1 cellular context compared by ENCODE assay signal in the genomic region with DNA sequence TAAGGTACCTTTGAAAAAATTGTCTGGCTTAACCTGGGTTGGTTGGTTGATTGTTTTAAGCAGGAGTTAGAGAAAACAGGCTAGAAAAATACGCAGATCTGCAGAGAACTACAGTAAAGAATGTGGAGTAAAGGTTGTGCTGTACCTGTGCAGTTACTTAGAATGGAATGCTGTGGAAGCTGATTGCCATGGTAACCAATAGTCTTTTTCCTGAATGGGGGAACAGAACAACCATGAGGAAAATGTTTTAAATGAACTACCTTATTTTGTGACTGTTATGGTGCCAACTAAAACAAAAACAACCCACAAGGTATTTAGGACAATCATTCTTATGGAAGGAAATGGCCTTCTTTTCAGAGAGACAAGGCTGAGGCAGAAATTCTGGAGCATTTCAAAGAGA.
TF ChIP-seq lines count a peak whose summit lies in the region.

No MANE protein-coding gene starts in this region.

TF ChIP-seq in GM23338, 12 proteins besides CTCF, POLR2A, EP300 and RAD21:
- no peak for TF ChIP-seq STAT1 (IDR thresholded peaks at IDR 0.05; ENCODE audit: unreplicated experiment)
- TF ChIP-seq, protein P1, sequence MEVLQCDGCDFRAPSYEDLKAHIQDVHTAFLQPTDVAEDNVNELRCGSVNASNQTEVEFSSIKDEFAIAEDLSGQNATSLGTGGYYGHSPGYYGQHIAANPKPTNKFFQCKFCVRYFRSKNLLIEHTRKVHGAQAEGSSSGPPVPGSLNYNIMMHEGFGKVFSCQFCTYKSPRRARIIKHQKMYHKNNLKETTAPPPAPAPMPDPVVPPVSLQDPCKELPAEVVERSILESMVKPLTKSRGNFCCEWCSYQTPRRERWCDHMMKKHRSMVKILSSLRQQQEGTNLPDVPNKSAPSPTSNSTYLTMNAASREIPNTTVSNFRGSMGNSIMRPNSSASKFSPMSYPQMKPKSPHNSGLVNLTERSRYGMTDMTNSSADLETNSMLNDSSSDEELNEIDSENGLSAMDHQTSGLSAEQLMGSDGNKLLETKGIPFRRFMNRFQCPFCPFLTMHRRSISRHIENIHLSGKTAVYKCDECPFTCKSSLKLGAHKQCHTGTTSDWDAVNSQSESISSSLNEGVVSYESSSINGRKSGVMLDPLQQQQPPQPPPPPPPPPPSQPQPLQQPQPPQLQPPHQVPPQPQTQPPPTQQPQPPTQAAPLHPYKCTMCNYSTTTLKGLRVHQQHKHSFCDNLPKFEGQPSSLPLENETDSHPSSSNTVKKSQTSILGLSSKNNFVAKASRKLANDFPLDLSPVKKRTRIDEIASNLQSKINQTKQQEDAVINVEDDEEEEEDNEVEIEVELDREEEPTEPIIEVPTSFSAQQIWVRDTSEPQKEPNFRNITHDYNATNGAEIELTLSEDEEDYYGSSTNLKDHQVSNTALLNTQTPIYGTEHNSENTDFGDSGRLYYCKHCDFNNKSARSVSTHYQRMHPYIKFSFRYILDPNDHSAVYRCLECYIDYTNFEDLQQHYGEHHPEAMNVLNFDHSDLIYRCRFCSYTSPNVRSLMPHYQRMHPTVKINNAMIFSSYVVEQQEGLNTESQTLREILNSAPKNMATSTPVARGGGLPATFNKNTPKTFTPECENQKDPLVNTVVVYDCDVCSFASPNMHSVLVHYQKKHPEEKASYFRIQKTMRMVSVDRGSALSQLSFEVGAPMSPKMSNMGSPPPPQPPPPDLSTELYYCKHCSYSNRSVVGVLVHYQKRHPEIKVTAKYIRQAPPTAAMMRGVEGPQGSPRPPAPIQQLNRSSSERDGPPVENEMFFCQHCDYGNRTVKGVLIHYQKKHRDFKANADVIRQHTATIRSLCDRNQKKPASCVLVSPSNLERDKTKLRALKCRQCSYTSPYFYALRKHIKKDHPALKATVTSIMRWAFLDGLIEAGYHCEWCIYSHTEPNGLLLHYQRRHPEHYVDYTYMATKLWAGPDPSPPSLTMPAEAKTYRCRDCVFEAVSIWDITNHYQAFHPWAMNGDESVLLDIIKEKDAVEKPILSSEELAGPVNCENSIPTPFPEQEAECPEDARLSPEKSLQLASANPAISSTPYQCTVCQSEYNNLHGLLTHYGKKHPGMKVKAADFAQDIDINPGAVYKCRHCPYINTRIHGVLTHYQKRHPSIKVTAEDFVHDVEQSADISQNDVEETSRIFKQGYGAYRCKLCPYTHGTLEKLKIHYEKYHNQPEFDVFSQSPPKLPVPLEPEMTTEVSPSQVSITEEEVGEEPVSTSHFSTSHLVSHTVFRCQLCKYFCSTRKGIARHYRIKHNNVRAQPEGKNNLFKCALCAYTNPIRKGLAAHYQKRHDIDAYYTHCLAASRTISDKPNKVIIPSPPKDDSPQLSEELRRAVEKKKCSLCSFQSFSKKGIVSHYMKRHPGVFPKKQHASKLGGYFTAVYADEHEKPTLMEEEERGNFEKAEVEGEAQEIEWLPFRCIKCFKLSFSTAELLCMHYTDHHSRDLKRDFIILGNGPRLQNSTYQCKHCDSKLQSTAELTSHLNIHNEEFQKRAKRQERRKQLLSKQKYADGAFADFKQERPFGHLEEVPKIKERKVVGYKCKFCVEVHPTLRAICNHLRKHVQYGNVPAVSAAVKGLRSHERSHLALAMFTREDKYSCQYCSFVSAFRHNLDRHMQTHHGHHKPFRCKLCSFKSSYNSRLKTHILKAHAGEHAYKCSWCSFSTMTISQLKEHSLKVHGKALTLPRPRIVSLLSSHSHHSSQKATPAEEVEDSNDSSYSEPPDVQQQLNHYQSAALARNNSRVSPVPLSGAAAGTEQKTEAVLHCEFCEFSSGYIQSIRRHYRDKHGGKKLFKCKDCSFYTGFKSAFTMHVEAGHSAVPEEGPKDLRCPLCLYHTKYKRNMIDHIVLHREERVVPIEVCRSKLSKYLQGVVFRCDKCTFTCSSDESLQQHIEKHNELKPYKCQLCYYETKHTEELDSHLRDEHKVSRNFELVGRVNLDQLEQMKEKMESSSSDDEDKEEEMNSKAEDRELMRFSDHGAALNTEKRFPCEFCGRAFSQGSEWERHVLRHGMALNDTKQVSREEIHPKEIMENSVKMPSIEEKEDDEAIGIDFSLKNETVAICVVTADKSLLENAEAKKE (CRISPR knock-in tag; IDR thresholded peaks at IDR 0.05): no peak
- no peak for TF ChIP-seq CREB1 (CRISPR knock-in tag; IDR thresholded peaks at IDR 0.05; ENCODE audit: low read depth)
- no peak for TF ChIP-seq ZNF114 (CRISPR knock-in tag; IDR thresholded peaks at IDR 0.05)
- TF ChIP-seq EZH2phosphoT487 (IDR thresholded peaks at IDR 0.05; ENCODE audit: unreplicated experiment): no peak
- no peak for TF ChIP-seq EZH2 (IDR thresholded peaks at IDR 0.05; ENCODE audit: low read depth, unreplicated experiment)
TF ChIP-seq in GM23338: peak in this region for 0.
